Comparison of ENCODE assay signal across 11 cellular contexts in the genomic region with DNA sequence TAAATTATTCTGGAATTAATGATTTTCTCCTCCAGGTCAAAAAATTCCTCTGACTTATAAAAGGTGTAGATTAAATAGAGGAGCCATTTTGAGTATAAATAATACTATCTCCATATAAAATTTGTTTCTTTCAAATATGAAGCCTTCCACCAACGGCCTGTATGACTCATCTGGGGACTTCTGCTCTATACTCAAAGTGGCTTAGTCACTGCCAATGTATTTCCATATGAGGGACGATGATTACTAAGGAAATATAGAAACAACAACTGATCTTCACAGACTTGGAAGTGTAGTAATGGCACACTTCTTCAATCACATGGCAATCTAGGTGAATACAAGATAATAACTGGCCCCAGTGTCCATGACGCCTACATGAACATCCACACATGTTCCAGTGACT.
A peak's percentile ranks its signal among the peaks of the same experiment; 100 is the strongest.
DNase-seq lines count a peak whose midpoint lies in the region; ATAC-seq and TF ChIP-seq lines count a peak whose summit lies in the region.
"Had no signal": no experiment of that assay in that cellular context is flagged by ENCODE, and none has a peak within 500 bp of the region (broad histone marks: within the 10 kb centered on the region; RNA-seq: fewer than 3 reads in every experiment).

No MANE protein-coding gene starts in this region.

- H3K4me1 ChIP-seq in heart right ventricle (peaks cover 0 to 25% (median 11%) of the 10 kb centered on the region in 9 donors), tibial nerve (no peaks in the 10 kb centered on the region)

- ATAC-seq in stimulated activated naive CD8-positive, alpha-beta T cell treated with anti-CD3 and anti-CD28 coated beads, Interleukin-15, amount 100 ng/mL, for 72 hours, result no peak
- ATAC-seq in heart right ventricle, result no peak
- ATAC-seq: activated naive CD8-positive, alpha-beta T cell treated with anti-CD3 and anti-CD28 coated beads, Interleukin-2, amount 50 U/mL, for 24 hours had no signal

- no peak for TF ChIP-seq EP300 in neural cell (conservative IDR thresholded peaks at IDR 0.05; ENCODE audit: poor library complexity, severe bottlenecking)
- TF ChIP-seq EP300 in tibial nerve (IDR thresholded peaks at IDR 0.05), result no peak

- H3K27me3 ChIP-seq in neural cell (ENCODE audit: insufficient read depth, low read depth, low read length) (no peaks in the 10 kb centered on the region), heart right ventricle (no peaks in the 10 kb centered on the region), tibial nerve (no peaks in the 10 kb centered on the region), MG63 (no peaks in the 10 kb centered on the region)

- no peak overlapping the region for H3K27ac ChIP-seq in neural cell (ENCODE audit: low read length)
- H3K27ac ChIP-seq in heart right ventricle, result no peak overlapping the region
- H3K27ac ChIP-seq in tibial nerve, result no peak overlapping the region

- H3K4me3 ChIP-seq in neural cell (ENCODE audit: low read length) (no peak overlapping the region), heart right ventricle (no peak overlapping the region), tibial nerve (no peak overlapping the region), MG63 (no peak overlapping the region)

- H3K4me2 ChIP-seq in neural cell (ENCODE audit: low read length), result no peak overlapping the region

- no peaks in the 10 kb centered on the region for H3K79me2 ChIP-seq in neural cell (replicated peaks; ENCODE audit: insufficient read depth, low read length)

- H4K20me1 ChIP-seq in neural cell (ENCODE audit: insufficient read depth), result no peaks in the 10 kb centered on the region

- intact Hi-C loops in heart right ventricle (cut with DNase I), result no loop called here

- WGBS in heart right ventricle, 2 donors, result 77 to 81% methylated on average over 3 of the region's 3 CpGs
- 69 to 73% methylated on average over 3 of the region's 3 CpGs for WGBS in tibial nerve, 2 donors

- TF ChIP-seq CTCF in neural cell (IDR thresholded peaks at IDR 0.05; ENCODE audit: poor library complexity, severe bottlenecking) (no peak), heart right ventricle (IDR thresholded peaks at IDR 0.05) (no peak), tibial nerve (IDR thresholded peaks at IDR 0.05) (no peak)

- H3K9me2 ChIP-seq in neural cell (ENCODE audit: insufficient read depth, low read length), result no peaks in the 10 kb centered on the region

- DNase-seq in GM04504 (ENCODE audit: low read depth) (peak; percentile 3), M059J (ENCODE audit: low read depth) (peak; percentile 75), astrocyte of the hippocampus (ENCODE audit: low read depth, low spot score) (peak; percentile 50), heart right ventricle (no peak), tibial nerve (ENCODE audit: low spot score in 2 of 2) (no peak), MG63 (no peak)
- no peak for DNase-seq in stimulated activated naive CD8-positive, alpha-beta T cell treated with anti-CD3 and anti-CD28 coated beads, Interleukin-15, amount 100 ng/mL, for 72 hours
- DNase-seq: activated CD4-positive, alpha-beta T cell treated with anti-CD3 and anti-CD28 coated beads, Interleukin-2, amount 50 U/mL, for 1 hour; activated naive CD8-positive, alpha-beta T cell treated with anti-CD3 and anti-CD28 coated beads, Interleukin-2, amount 50 U/mL, for 24 hours; stimulated activated CD4-positive, alpha-beta T cell treated with anti-CD3 and anti-CD28 coated beads, Interleukin-15, amount 100 ng/mL, for 24 hours had no signal

- no peak for TF ChIP-seq POLR2A in tibial nerve (IDR thresholded peaks at IDR 0.05)

- peaks cover 0 to 4% of the 10 kb centered on the region in 2 donors for H3K9me3 Mint-ChIP-seq in stimulated activated naive CD8-positive, alpha-beta T cell treated with anti-CD3 and anti-CD28 coated beads, Interleukin-15, amount 100 ng/mL, for 72 hours

- no peaks in the 10 kb centered on the region for H3K9me3 ChIP-seq in neural cell (ENCODE audit: low read length)
- H3K9me3 ChIP-seq in heart right ventricle, result no peaks in the 10 kb centered on the region
- H3K9me3 ChIP-seq in tibial nerve, result no peaks in the 10 kb centered on the region
- H3K9me3 ChIP-seq in MG63, result no peaks in the 10 kb centered on the region

- no peak for TF ChIP-seq RAD21 in neural cell (conservative IDR thresholded peaks at IDR 0.05)

- H3K27me3 Mint-ChIP-seq in stimulated activated naive CD8-positive, alpha-beta T cell treated with anti-CD3 and anti-CD28 coated beads, Interleukin-15, amount 100 ng/mL, for 72 hours, result no peaks in the 10 kb centered on the region
- H3K27me3 Mint-ChIP-seq: activated naive CD8-positive, alpha-beta T cell treated with anti-CD3 and anti-CD28 coated beads, Interleukin-2, amount 50 U/mL, for 24 hours had no signal

- no peak overlapping the region for H3K9ac ChIP-seq in neural cell (ENCODE audit: low read length)

- H2AFZ ChIP-seq in neural cell (ENCODE audit: low read depth, low read length), result no peak overlapping the region

- H3K27ac Mint-ChIP-seq in stimulated activated naive CD8-positive, alpha-beta T cell treated with anti-CD3 and anti-CD28 coated beads, Interleukin-15, amount 100 ng/mL, for 72 hours, result no peak overlapping the region
- H3K27ac Mint-ChIP-seq: activated naive CD8-positive, alpha-beta T cell treated with anti-CD3 and anti-CD28 coated beads, Interleukin-2, amount 50 U/mL, for 24 hours had no signal

- no peaks in the 10 kb centered on the region for H3K4me1 Mint-ChIP-seq in stimulated activated naive CD8-positive, alpha-beta T cell treated with anti-CD3 and anti-CD28 coated beads, Interleukin-15, amount 100 ng/mL, for 72 hours
- H3K4me1 Mint-ChIP-seq: activated naive CD8-positive, alpha-beta T cell treated with anti-CD3 and anti-CD28 coated beads, Interleukin-2, amount 50 U/mL, for 24 hours had no signal

- H3K36me3 ChIP-seq in neural cell (ENCODE audit: insufficient read depth, low read length), result no peaks in the 10 kb centered on the region
- H3K36me3 ChIP-seq in heart right ventricle, result no peaks in the 10 kb centered on the region
- H3K36me3 ChIP-seq in tibial nerve, result no peaks in the 10 kb centered on the region
- H3K36me3 ChIP-seq in MG63, result no peaks in the 10 kb centered on the region

- H3K4me3 Mint-ChIP-seq in stimulated activated naive CD8-positive, alpha-beta T cell treated with anti-CD3 and anti-CD28 coated beads, Interleukin-15, amount 100 ng/mL, for 72 hours, result no peak overlapping the region
- H3K4me3 Mint-ChIP-seq: activated naive CD8-positive, alpha-beta T cell treated with anti-CD3 and anti-CD28 coated beads, Interleukin-2, amount 50 U/mL, for 24 hours had no signal

- no peaks in the 10 kb centered on the region for H3F3A ChIP-seq in neural cell (ENCODE audit: insufficient read depth, low read length, poor library complexity, severe bottlenecking)

TF ChIP-seq in neural cell, 6 proteins besides CTCF, POLR2A, EP300 and RAD21:
- TF ChIP-seq, protein P1, sequence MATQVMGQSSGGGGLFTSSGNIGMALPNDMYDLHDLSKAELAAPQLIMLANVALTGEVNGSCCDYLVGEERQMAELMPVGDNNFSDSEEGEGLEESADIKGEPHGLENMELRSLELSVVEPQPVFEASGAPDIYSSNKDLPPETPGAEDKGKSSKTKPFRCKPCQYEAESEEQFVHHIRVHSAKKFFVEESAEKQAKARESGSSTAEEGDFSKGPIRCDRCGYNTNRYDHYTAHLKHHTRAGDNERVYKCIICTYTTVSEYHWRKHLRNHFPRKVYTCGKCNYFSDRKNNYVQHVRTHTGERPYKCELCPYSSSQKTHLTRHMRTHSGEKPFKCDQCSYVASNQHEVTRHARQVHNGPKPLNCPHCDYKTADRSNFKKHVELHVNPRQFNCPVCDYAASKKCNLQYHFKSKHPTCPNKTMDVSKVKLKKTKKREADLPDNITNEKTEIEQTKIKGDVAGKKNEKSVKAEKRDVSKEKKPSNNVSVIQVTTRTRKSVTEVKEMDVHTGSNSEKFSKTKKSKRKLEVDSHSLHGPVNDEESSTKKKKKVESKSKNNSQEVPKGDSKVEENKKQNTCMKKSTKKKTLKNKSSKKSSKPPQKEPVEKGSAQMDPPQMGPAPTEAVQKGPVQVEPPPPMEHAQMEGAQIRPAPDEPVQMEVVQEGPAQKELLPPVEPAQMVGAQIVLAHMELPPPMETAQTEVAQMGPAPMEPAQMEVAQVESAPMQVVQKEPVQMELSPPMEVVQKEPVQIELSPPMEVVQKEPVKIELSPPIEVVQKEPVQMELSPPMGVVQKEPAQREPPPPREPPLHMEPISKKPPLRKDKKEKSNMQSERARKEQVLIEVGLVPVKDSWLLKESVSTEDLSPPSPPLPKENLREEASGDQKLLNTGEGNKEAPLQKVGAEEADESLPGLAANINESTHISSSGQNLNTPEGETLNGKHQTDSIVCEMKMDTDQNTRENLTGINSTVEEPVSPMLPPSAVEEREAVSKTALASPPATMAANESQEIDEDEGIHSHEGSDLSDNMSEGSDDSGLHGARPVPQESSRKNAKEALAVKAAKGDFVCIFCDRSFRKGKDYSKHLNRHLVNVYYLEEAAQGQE (IDR thresholded peaks at IDR 0.05; ENCODE audit: borderline replicate concordance), result no peak
- peak; percentile 11 for TF ChIP-seq POLR2AphosphoS5 (IDR thresholded peaks at IDR 0.05)

Comparison
In these comparisons a context has a peak if more than half of its experiments do, and no peak if none do; other contexts are left out.
1. DNase-seq: peak in GM04504 (single experiment), M059J (single experiment) and astrocyte of the hippocampus (single experiment); none in stimulated activated naive CD8-positive, alpha-beta T cell treated with anti-CD3 and anti-CD28 coated beads, Interleukin-15, amount 100 ng/mL, for 72 hours (0 of 2), heart right ventricle (0 of 2), tibial nerve (0 of 2) and MG63 (single experiment).